25 cellular contexts compared by ENCODE assay signal in the genomic region with DNA sequence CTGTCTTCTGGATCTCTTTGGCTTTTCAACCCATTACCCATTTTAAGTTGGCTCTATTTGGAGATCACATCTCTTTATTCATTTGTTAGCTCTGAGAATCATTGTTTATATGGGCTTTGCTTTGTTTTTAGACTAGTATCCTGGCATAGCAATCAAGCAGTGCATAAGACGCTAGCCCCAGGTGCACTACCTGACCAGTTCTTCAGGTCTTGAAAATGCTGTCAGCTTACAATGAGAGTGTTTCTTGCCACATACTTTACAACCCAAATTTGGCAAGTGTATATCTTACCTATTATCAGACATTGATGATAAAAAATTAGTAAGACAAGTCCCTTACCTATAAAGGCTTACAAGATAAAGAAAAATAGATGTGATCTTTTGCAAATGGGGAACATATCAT.
"Had no signal": no experiment of that assay in that cellular context is flagged by ENCODE, and none has a peak within 500 bp of the region (broad histone marks: within the 10 kb centered on the region; RNA-seq: fewer than 3 reads in every experiment).

No MANE protein-coding gene starts in this region.

- H3K4me3 Mint-ChIP-seq: activated naive CD4-positive, alpha-beta T cell treated with anti-CD3 and anti-CD28 coated beads for 36 hours; activated T-cell treated with anti-CD3 and anti-CD28 coated beads, Interleukin-2, amount 50 U/mL, for 24 hours; central memory CD8-positive, alpha-beta T cell; natural killer cell treated with Interleukin-12 subunit alpha and Interleukin-12 subunit beta and Interleukin-15 and Interleukin-18, amount 100 ng/mL, for 72 hours; T-helper 2 cell treated with Interferon-gamma antibody and Interleukin-4, amounts not matched to agents 5 μg/mL and 100 μg/mL, for 36 hours had no signal

- H3K27ac Mint-ChIP-seq: activated T-cell treated with anti-CD3 and anti-CD28 coated beads, Interleukin-2, amount 50 U/mL, for 24 hours; natural killer cell treated with Interleukin-12 subunit alpha and Interleukin-12 subunit beta and Interleukin-15 and Interleukin-18, amount 100 ng/mL, for 72 hours; T-helper 2 cell treated with Interferon-gamma antibody and Interleukin-4, amounts not matched to agents 5 μg/mL and 100 μg/mL, for 36 hours had no signal

- DNase-seq: activated CD4-positive, alpha-beta T cell treated with anti-CD3 and anti-CD28 coated beads for 48 hours; activated CD4-positive, alpha-beta T cell treated with anti-CD3 and anti-CD28 coated beads, Interleukin-2, amount 50 U/mL, for 48 hours; activated CD4-positive, CD25-positive, alpha-beta regulatory T cell; activated CD8-positive, alpha-beta memory T cell treated with anti-CD3 and anti-CD28 coated beads, Interleukin-2, amount 50 U/mL, for 48 hours; activated effector memory CD4-positive, alpha-beta T cell treated with anti-CD3 and anti-CD28 coated beads, Interleukin-2, amount 50 U/mL, for 16 hours; activated naive CD4-positive, alpha-beta T cell treated with anti-CD3 and anti-CD28 coated beads for 36 hours; activated T-cell treated with anti-CD3 and anti-CD28 coated beads, Interleukin-2, amount 50 U/mL, for 24 hours; anterior cingulate cortex; dermis blood vessel endothelial cell; effector CD4-positive, alpha-beta T cell; gastrocnemius medialis; glutamatergic neuron; left lung; lower lobe of right lung; mesenchymal stem cell; posterior cingulate gyrus; stimulated activated CD4-positive, alpha-beta T cell treated with anti-CD3 and anti-CD28 coated beads, Interleukin-12 subunit alpha, Interleukin-12 subunit beta, amount 100 ng/mL, for 4 hours; stimulated activated CD4-positive, alpha-beta T cell treated with anti-CD3 and anti-CD28 coated beads, Interleukin-4, amount 100 ng/mL, for 1 hour; stimulated activated naive CD8-positive, alpha-beta T cell treated with anti-CD3 and anti-CD28 coated beads, Interleukin-15, Interleukin-2, amounts not matched to agents 100 U/mL and 50 U/mL, for 24 hours; substantia nigra; T-helper 1 cell; upper lobe of left lung had no signal

- H3K9me3 Mint-ChIP-seq: activated naive CD4-positive, alpha-beta T cell treated with anti-CD3 and anti-CD28 coated beads for 36 hours; activated T-cell treated with anti-CD3 and anti-CD28 coated beads, Interleukin-2, amount 50 U/mL, for 24 hours; central memory CD8-positive, alpha-beta T cell; natural killer cell treated with Interleukin-12 subunit alpha and Interleukin-12 subunit beta and Interleukin-15 and Interleukin-18, amount 100 ng/mL, for 72 hours; T-helper 2 cell treated with Interferon-gamma antibody and Interleukin-4, amounts not matched to agents 5 μg/mL and 100 μg/mL, for 36 hours had no signal

- H3K27me3 Mint-ChIP-seq: activated T-cell treated with anti-CD3 and anti-CD28 coated beads, Interleukin-2, amount 50 U/mL, for 24 hours; central memory CD8-positive, alpha-beta T cell; natural killer cell treated with Interleukin-12 subunit alpha and Interleukin-12 subunit beta and Interleukin-15 and Interleukin-18, amount 100 ng/mL, for 72 hours had no signal

- ATAC-seq: gastrocnemius medialis; left lung; natural killer cell treated with Interleukin-12 subunit alpha and Interleukin-12 subunit beta and Interleukin-15 and Interleukin-18, amount 100 ng/mL, for 72 hours had no signal
